Comparison of ENCODE assay signal across 8 cellular contexts in genomic region chr15:55627730-55628368, GRCh38. TPM values are rescaled to one million over a fixed set of nuclear protein-coding genes. Genes with fewer than 3 reads are reported as not detected.
DNase-seq lines count a peak whose midpoint lies in the region; ATAC-seq and TF ChIP-seq lines count a peak whose summit lies in the region.

No MANE protein-coding gene starts in this region.

- DNase-seq in AG20443 (ENCODE audit: low spot score) (peak; percentile 79), IMR-90 (peak; percentile 95), astrocyte of the spinal cord (ENCODE audit: low read depth, low spot score) (peak; percentile 86), lung microvascular endothelial cell (ENCODE audit: low read depth in 2 of 2) (peak; percentile 56 to 75), middle frontal gyrus (ENCODE audit: extremely low spot score, low spot score) (no peak), GM20000 (ENCODE audit: low spot score) (no peak)
- DNase-seq in activated CD4-positive, alpha-beta T cell treated with anti-CD3 and anti-CD28 coated beads for 4 hours = no peak
- DNase-seq in activated CD4-positive, CD25-positive, alpha-beta regulatory T cell treated with anti-CD3 and anti-CD28 coated beads, Interleukin-2, amount 50 U/mL, for 72 hours = no peak

- no peaks in the 10 kb centered on the region for H4K20me1 ChIP-seq in IMR-90 (ENCODE audit: insufficient read depth, low read length)

- peaks cover 5% of the 10 kb centered on the region; the same call in 1 of the 2 replicates for H3K4me1 ChIP-seq in IMR-90 (ENCODE audit: control insufficient read depth, insufficient read depth, low read length)

- peak overlapping the region; percentile 77 for H2AFZ ChIP-seq in IMR-90 (replicated peaks; ENCODE audit: low read length, poor library complexity)

- H3K27ac ChIP-seq in IMR-90 (ENCODE audit: insufficient read depth, low read length) = no peak overlapping the region

- in situ Hi-C loops in IMR-90 (cut with MboI; ENCODE audit: low sequenced_read_pairs) (no loop called here), astrocyte of the spinal cord (cut with HindIII; ENCODE audit: low sequenced_read_pairs) (no loop called here)

- no peaks in the 10 kb centered on the region for H3K27me3 ChIP-seq in IMR-90 (ENCODE audit: control insufficient read depth, insufficient read depth, low read length)

- no peaks in the 10 kb centered on the region for H3K9me3 ChIP-seq in IMR-90 (ENCODE audit: control insufficient read depth, insufficient read depth, low read length)

- TF ChIP-seq RAD21 in IMR-90 (IDR thresholded peaks at IDR 0.05; ENCODE audit: low read length) = no peak

- no peak overlapping the region for H3K56ac ChIP-seq in IMR-90 (ENCODE audit: extremely low read depth, insufficient read depth, low read length)

- 0 out of 2 replicates have a peak, but pooled peaks have one; percentile 4 for TF ChIP-seq CTCF in IMR-90 (conservative IDR thresholded peaks at IDR 0.05; ENCODE audit: low read depth, low read length)
- TF ChIP-seq CTCF in astrocyte of the spinal cord (IDR thresholded peaks at IDR 0.05; ENCODE audit: low read depth, low read length) = peak; percentile 15
- TF ChIP-seq CTCF in GM20000 (IDR thresholded peaks at IDR 0.05; ENCODE audit: extremely low read depth, missing control alignments) = no peak

- no peak overlapping the region for H3K23ac ChIP-seq in IMR-90 (ENCODE audit: low read depth, low read length)

- no peak overlapping the region; the same call in 1 of the 2 replicates for H3K14ac ChIP-seq in IMR-90 (replicated peaks; ENCODE audit: low read depth, low read length)

- peak overlapping the region; percentile 12 for H2AK9ac ChIP-seq in IMR-90 (replicated peaks; ENCODE audit: low read depth, low read length, poor library complexity)

- H3K4ac ChIP-seq in IMR-90 (ENCODE audit: low read depth, low read length) = peak overlapping the region; percentile 62

- peak overlapping the region; percentile 59; the same call in 1 of the 3 replicates for H2BK15ac ChIP-seq in IMR-90 (ENCODE audit: low read depth, low read length)

- H4K8ac ChIP-seq in IMR-90 (ENCODE audit: low read depth in 2 of 2, low read length in 2 of 2) = peak overlapping the region in 1 of 2 experiments; percentile 42; a peak in 1 of 4 replicates

- 0 out of 2 replicates have a peak, but pooled peaks cover 3% of the 10 kb centered on the region for H3K9me1 ChIP-seq in IMR-90 (ENCODE audit: insufficient read depth, low read length)

- no peak overlapping the region for H3K9ac ChIP-seq in IMR-90 (ENCODE audit: low read depth, low read length)

- no TSS peak for BruUV-seq in IMR-90 (replicated peaks; lab: Mats Ljungman, UMichigan)

- no peak for TF ChIP-seq POLR2A in IMR-90 (IDR thresholded peaks at IDR 0.05; ENCODE audit: low read depth, low read length)

- intact Hi-C loops in IMR-90 (cut with micrococcal nuclease) = no loop called here

- no peaks in the 10 kb centered on the region for H3K79me1 ChIP-seq in IMR-90 (ENCODE audit: low read depth in 1 of 2, low read length in 2 of 2)

- H3K18ac ChIP-seq in IMR-90 (ENCODE audit: low read depth, low read length) = peak overlapping the region; percentile 47; the same call in 1 of the 2 replicates

- H2BK5ac ChIP-seq in IMR-90 (ENCODE audit: low read depth, low read length, poor library complexity, severe bottlenecking) = no peak overlapping the region

- H4K5ac ChIP-seq in IMR-90 (ENCODE audit: low read depth, low read length) = no peak overlapping the region

- 83% methylated on average over 1 of the region's 7 CpGs; no CpG with 5 or more reads in 1 of the 2 experiments for WGBS in IMR-90 (ENCODE audit: extremely low coverage in 2 of 2, insufficient read length in 1 of 2), 2 experiments

- H2BK20ac ChIP-seq in IMR-90 (ENCODE audit: low read depth, low read length) = peak overlapping the region; percentile 46; the same call in 1 of the 2 replicates

- peak overlapping the region; percentile 73; the same call in 1 of the 2 replicates for H2BK120ac ChIP-seq in IMR-90 (ENCODE audit: low read depth, low read length)

- POLR2A ChIA-PET in IMR-90 (lab: Charles Lee; ENCODE audit: unreplicated experiment) = interaction anchor here (0.6 to 0.7 kb wide), 4 partner anchors 10 to 199 kb away, joined by 4 to 13 read pairs (median 6); no protein-coding TSS in a partner anchor

- H3K4me3 ChIP-seq in IMR-90 (ENCODE audit: insufficient read depth, low read depth, low read length) = no peak overlapping the region
- no peak overlapping the region for H3K4me3 ChIP-seq in astrocyte of the spinal cord (ENCODE audit: low read depth, low read length)

- dilution Hi-C loops in IMR-90 (cut with HindIII; ENCODE audit: low sequenced_read_pairs, unreplicated experiment) = no loop called here

- CTCF ChIA-PET in IMR-90 (lab: Yijun Ruan, JAX) = interaction anchor here (0.5 to 1.1 kb wide), 4 partner anchors 85 to 1794 kb away, joined by 3 to 5 read pairs (median 4); no protein-coding TSS in a partner anchor

- H3K4me2 ChIP-seq in IMR-90 (ENCODE audit: low read depth, low read length) = peak overlapping the region; percentile 21; the same call in 1 of the 2 replicates

- peak overlapping the region; percentile 63 for H2AK5ac ChIP-seq in IMR-90 (ENCODE audit: low read depth, low read length)

- ATAC-seq in IMR-90 (ENCODE audit: low read depth) = peak; percentile 98

- H4K91ac ChIP-seq in IMR-90 (ENCODE audit: insufficient read depth, low read depth, low read length) = peak overlapping the region; percentile 24; the same call in 1 of the 2 replicates

- no peaks in the 10 kb centered on the region for H3K36me3 ChIP-seq in IMR-90 (ENCODE audit: control insufficient read depth, insufficient read depth, low read length)

TF ChIP-seq in IMR-90, 13 proteins besides CTCF, POLR2A, EP300 and RAD21:
- TF ChIP-seq FOS (IDR thresholded peaks at IDR 0.05; ENCODE audit: low read depth, low read length) = peak; percentile 95
- no peak for TF ChIP-seq MAFK (IDR thresholded peaks at IDR 0.05; ENCODE audit: low read depth, low read length)
- TF ChIP-seq RFX5 (IDR thresholded peaks at IDR 0.05; ENCODE audit: low read depth, low read length) = no peak
- no peak for TF ChIP-seq SMC3 (IDR thresholded peaks at IDR 0.05; ENCODE audit: low read depth, low read length)
- peak; percentile 83 for TF ChIP-seq USF2 (IDR thresholded peaks at IDR 0.05; ENCODE audit: low read depth, low read length)
- no peak for TF ChIP-seq NFE2L2 (IDR thresholded peaks at IDR 0.05; ENCODE audit: low read depth, low read length)
- peak; percentile 72 for TF ChIP-seq BHLHE40 (IDR thresholded peaks at IDR 0.05; ENCODE audit: low read depth, low read length)
- no peak for TF ChIP-seq CHD1 (IDR thresholded peaks at IDR 0.05; ENCODE audit: low read depth, low read length)
- peak; percentile 90 for TF ChIP-seq CEBPB (IDR thresholded peaks at IDR 0.05; ENCODE audit: low read depth, low read length)
- TF ChIP-seq MAZ (IDR thresholded peaks at IDR 0.05; ENCODE audit: borderline replicate concordance, low read depth, low read length) = peak; percentile 24; the same call in 1 of the 2 replicates
TF ChIP-seq in IMR-90: peak in this region for 5.

RNA-seq across cellular contexts. Expression of gene PYGO1, which starts 39.7 kb away (rescaled TPM):
- total RNA-seq in IMR-90 (2012; rRNA removed) (6.6 and 10.0 TPM in 2 replicates), lung microvascular endothelial cell (under 0.01 and 0.22 TPM in 2 replicates)
- 2.6 and 3.0 TPM in 2 replicates for polyA plus RNA-seq in IMR-90 (2012; rRNA removed)
- polyA plus RNA-seq in IMR-90 (2012; cell fraction: cytosol; rRNA removed) = 0.59 and 0.74 TPM in 2 replicates
- 0.44 and 5.0 TPM in 2 replicates for polyA plus RNA-seq in IMR-90 (2012; cell fraction: nucleus; rRNA removed; ENCODE audit: low replicate concordance)

Comparison
In these comparisons a context has a peak if more than half of its experiments do, and no peak if none do; other contexts are left out.
1. DNase-seq: peak in AG20443 (single experiment), IMR-90 (single experiment), astrocyte of the spinal cord (single experiment) and lung microvascular endothelial cell (2 of 2); none in middle frontal gyrus (single experiment), activated CD4-positive, alpha-beta T cell treated with anti-CD3 and anti-CD28 coated beads for 4 hours (0 of 2), activated CD4-positive, CD25-positive, alpha-beta regulatory T cell treated with anti-CD3 and anti-CD28 coated beads, Interleukin-2, amount 50 U/mL, for 72 hours (single experiment) and GM20000 (single experiment).